In the genomic region with DNA sequence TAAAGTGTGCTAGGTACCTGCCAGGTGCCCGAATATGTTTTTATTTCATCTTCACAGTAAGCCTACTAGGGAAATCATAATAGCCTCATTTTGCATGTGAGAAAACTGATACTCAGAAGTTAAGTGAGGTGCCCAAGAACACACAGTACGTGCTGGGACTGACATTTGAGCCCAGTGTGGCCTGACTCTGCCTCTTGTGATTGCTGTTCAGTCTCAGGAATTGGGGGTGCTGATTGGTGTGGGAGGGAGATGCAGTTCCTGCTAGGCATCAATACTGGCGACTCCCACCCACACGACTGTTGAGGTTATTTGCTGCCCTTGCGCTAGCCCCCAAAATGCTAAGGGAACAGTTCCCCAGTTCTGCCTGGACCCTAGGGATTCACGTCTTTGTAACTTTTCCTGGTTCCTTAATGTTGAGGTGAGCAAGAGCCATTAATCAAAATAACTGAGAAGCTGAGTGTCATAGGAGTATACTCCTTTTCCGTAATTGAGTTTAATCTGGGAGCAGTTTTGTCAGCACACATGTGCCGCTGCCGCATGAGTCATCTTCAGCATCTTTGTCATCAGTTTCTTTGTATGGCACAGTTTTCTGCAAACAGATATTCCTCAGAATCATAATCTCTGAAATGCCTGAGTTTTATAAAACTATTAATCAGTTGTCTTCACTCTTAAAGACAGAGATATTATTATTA, we compare ENCODE assay signal across 13 cellular contexts.
A peak's percentile ranks its signal among the peaks of the same experiment; 100 is the strongest.
DNase-seq lines count a peak whose midpoint lies in the region; ATAC-seq and TF ChIP-seq lines count a peak whose summit lies in the region.
"Had no signal": no experiment of that assay in that cellular context is flagged by ENCODE, and none has a peak within 500 bp of the region (broad histone marks: within the 10 kb centered on the region; RNA-seq: fewer than 3 reads in every experiment).

No MANE protein-coding gene starts in this region.

- DNase-seq in A172 (ENCODE audit: low spot score) (peak; percentile 59), EH (ENCODE audit: low read depth) (peak; percentile 63), foreskin fibroblast (peak; percentile 48 to 70)
- no peak for DNase-seq in activated T-helper 1 cell treated with anti-CD3 and anti-CD28 coated beads, Interleukin-12 subunit alpha, Interleukin-12 subunit beta, Interleukin-2, Interleukin-4 antibody, amounts not matched to agents 30 ng/mL and 10 ng/mL and 1 ng/mL, durations not matched to agents 14 hours and 24 hours and 36 hours (ENCODE audit: low spot score)
- DNase-seq: activated gamma-delta T cell treated with Interleukin-2 at 50 U/mL for 16 hours, KG1, right lobe of liver, uterus had no signal

- H3K9me3 Mint-ChIP-seq in activated T-helper 1 cell treated with anti-CD3 and anti-CD28 coated beads, Interleukin-12 subunit alpha, Interleukin-12 subunit beta, Interleukin-2, Interleukin-4 antibody, amounts not matched to agents 30 ng/mL and 10 ng/mL and 1 ng/mL, durations not matched to agents 14 hours and 24 hours and 36 hours: no peaks in the 10 kb centered on the region
- H3K9me3 Mint-ChIP-seq: CD14-positive monocyte had no signal

- H3K36me3 Mint-ChIP-seq in activated T-helper 1 cell treated with anti-CD3 and anti-CD28 coated beads, Interleukin-12 subunit alpha, Interleukin-12 subunit beta, Interleukin-2, Interleukin-4 antibody, amounts not matched to agents 30 ng/mL and 10 ng/mL and 1 ng/mL, durations not matched to agents 14 hours and 24 hours and 36 hours (ENCODE audit: low read depth): peaks cover 19% of the 10 kb centered on the region

- no peak for TF ChIP-seq CTCF in foreskin fibroblast (IDR thresholded peaks at IDR 0.05; ENCODE audit: low read depth, low read length)

- ATAC-seq in GM19397 (IDR thresholded peaks at IDR 0.05; ENCODE audit: unreplicated experiment): no peak
- ATAC-seq in GM21367 (IDR thresholded peaks at IDR 0.05; ENCODE audit: unreplicated experiment): no peak
- no peak for ATAC-seq in GM21717 (IDR thresholded peaks at IDR 0.05; ENCODE audit: unreplicated experiment)
- ATAC-seq in GM18858 (IDR thresholded peaks at IDR 0.05; ENCODE audit: unreplicated experiment): no peak
- ATAC-seq: right lobe of liver had no signal

- no peaks in the 10 kb centered on the region for H3K27me3 Mint-ChIP-seq in activated T-helper 1 cell treated with anti-CD3 and anti-CD28 coated beads, Interleukin-12 subunit alpha, Interleukin-12 subunit beta, Interleukin-2, Interleukin-4 antibody, amounts not matched to agents 30 ng/mL and 10 ng/mL and 1 ng/mL, durations not matched to agents 14 hours and 24 hours and 36 hours (ENCODE audit: insufficient read depth)

- H3K4me3 ChIP-seq in foreskin fibroblast (ENCODE audit: low read depth in 1 of 2, low read length in 2 of 2): no peak overlapping the region
- H3K4me3 ChIP-seq: right lobe of liver, uterus had no signal

- peak overlapping the region; percentile 64 for H3K27ac Mint-ChIP-seq in activated T-helper 1 cell treated with anti-CD3 and anti-CD28 coated beads, Interleukin-12 subunit alpha, Interleukin-12 subunit beta, Interleukin-2, Interleukin-4 antibody, amounts not matched to agents 30 ng/mL and 10 ng/mL and 1 ng/mL, durations not matched to agents 14 hours and 24 hours and 36 hours

- H3K4me3 Mint-ChIP-seq in activated T-helper 1 cell treated with anti-CD3 and anti-CD28 coated beads, Interleukin-12 subunit alpha, Interleukin-12 subunit beta, Interleukin-2, Interleukin-4 antibody, amounts not matched to agents 30 ng/mL and 10 ng/mL and 1 ng/mL, durations not matched to agents 14 hours and 24 hours and 36 hours: no peak overlapping the region
- H3K4me3 Mint-ChIP-seq: CD14-positive monocyte had no signal

- intact Hi-C loops in activated T-helper 1 cell treated with anti-CD3 and anti-CD28 coated beads, Interleukin-12 subunit alpha, Interleukin-12 subunit beta, Interleukin-2, Interleukin-4 antibody, amounts not matched to agents 30 ng/mL and 10 ng/mL and 1 ng/mL, durations not matched to agents 14 hours and 24 hours and 36 hours (cut with micrococcal nuclease): no loop called here

- H3K4me1 Mint-ChIP-seq in activated T-helper 1 cell treated with anti-CD3 and anti-CD28 coated beads, Interleukin-12 subunit alpha, Interleukin-12 subunit beta, Interleukin-2, Interleukin-4 antibody, amounts not matched to agents 30 ng/mL and 10 ng/mL and 1 ng/mL, durations not matched to agents 14 hours and 24 hours and 36 hours (ENCODE audit: low read depth): peaks cover 73% of the 10 kb centered on the region
- H3K4me1 Mint-ChIP-seq: CD14-positive monocyte had no signal
